8 cellular contexts compared by ENCODE assay signal in the genomic region with DNA sequence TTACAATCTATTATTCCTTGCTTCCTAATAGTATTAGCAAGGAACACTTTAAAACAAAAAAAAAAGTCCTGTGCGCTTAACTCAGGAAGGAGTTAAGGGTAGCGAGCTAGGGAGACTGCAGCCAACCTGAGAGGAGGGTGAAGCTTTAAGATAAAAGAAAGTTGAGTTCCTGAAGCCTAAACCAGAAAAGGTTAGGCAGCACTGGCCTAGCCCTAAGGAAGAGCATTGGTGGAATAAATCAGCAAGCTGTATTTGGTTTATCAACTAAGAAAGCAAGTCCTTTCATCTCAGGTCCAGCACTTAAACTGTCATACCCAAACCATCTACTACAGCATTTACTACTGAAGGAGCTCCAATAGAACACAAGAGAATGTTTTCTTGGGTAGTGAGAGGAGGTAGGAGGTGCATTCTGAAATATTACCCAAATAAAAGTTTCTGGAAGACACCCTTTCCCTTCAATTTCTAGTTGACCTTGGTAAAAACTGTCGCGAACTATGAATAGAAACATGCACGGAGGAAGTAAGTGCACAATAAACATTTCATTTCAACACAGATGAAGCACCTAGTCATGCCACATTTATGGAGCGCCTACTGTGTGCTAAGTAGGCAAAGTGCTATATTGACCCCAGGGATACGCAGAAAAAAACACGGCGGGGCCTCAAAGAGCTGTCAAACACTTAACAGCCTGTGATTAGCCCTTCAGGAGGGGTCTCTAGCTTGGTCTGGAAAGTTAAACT. TPM values are rescaled to one million over a fixed set of nuclear protein-coding genes. Genes with fewer than 3 reads are reported as not detected.
DNase-seq lines count a peak whose midpoint lies in the region; ATAC-seq and TF ChIP-seq lines count a peak whose summit lies in the region.

No MANE protein-coding gene starts in this region.

- H3K36me3 ChIP-seq in PC-3 (ENCODE audit: low read depth, low read length), result peaks cover 10% of the 10 kb centered on the region; the same call in 1 of the 2 replicates
- H3K36me3 ChIP-seq in parathyroid adenoma (ENCODE audit: control insufficient read depth, insufficient read depth, low read length), result no peaks in the 10 kb centered on the region

- peaks cover 38% of the 10 kb centered on the region for H3K79me2 ChIP-seq in PC-3 (ENCODE audit: low read length)
- H3K79me2 ChIP-seq in parathyroid adenoma, result peaks cover 4% of the 10 kb centered on the region

- peaks cover 15% of the 10 kb centered on the region for H3K4me1 ChIP-seq in PC-3 (ENCODE audit: insufficient read depth, low read length)
- no peaks in the 10 kb centered on the region for H3K4me1 ChIP-seq in parathyroid adenoma

- peak overlapping the region; percentile 98 for H3K4me2 ChIP-seq in PC-3 (ENCODE audit: low read length)
- H3K4me2 ChIP-seq in parathyroid adenoma (ENCODE audit: low read length), result peak overlapping the region; percentile 91

- DNase-seq in GM10248 (ENCODE audit: extremely low spot score) (peak; percentile 16), PC-3 (no peak), epithelial cell of prostate (ENCODE audit: low read depth, low spot score) (no peak), iPS-NIHi11 (ENCODE audit: low spot score) (no peak), ureter (ENCODE audit: low spot score) (no peak)

- H3K9me3 ChIP-seq in PC-3 (ENCODE audit: low read length) (no peaks in the 10 kb centered on the region), parathyroid adenoma (ENCODE audit: control insufficient read depth, low read length) (no peaks in the 10 kb centered on the region)

- H3F3A ChIP-seq in PC-3 (ENCODE audit: low read length, unreplicated experiment), result no peaks in the 10 kb centered on the region

- H3K27me3 ChIP-seq in PC-3 (ENCODE audit: low read length) (no peaks in the 10 kb centered on the region), parathyroid adenoma (ENCODE audit: control insufficient read depth, insufficient read depth, low read length) (no peaks in the 10 kb centered on the region)

- BruUV-seq in PC-3 (replicated peaks; lab: Mats Ljungman, UMichigan), result no TSS peak

- ATAC-seq in PC-3, result no peak
- no peak for ATAC-seq in HG03521 (IDR thresholded peaks at IDR 0.05; ENCODE audit: unreplicated experiment)
- ATAC-seq in GM19035 (IDR thresholded peaks at IDR 0.05; ENCODE audit: unreplicated experiment), result no peak

- peak overlapping the region; percentile 74 for H2AFZ ChIP-seq in PC-3 (ENCODE audit: low read length)
- H2AFZ ChIP-seq in parathyroid adenoma, result peak overlapping the region; percentile 74

- intact Hi-C loops in PC-3 (cut with micrococcal nuclease), result loop anchor here (2.0 kb wide), 1 partner anchor 45 kb away; a partner anchor contains a TSS

- H4K20me1 ChIP-seq in PC-3 (ENCODE audit: low read length), result no peaks in the 10 kb centered on the region; the same call in 1 of the 2 replicates

- no peaks in the 10 kb centered on the region for H3K9me2 ChIP-seq in PC-3 (replicated peaks; ENCODE audit: low read length)

- no peak for TF ChIP-seq CTCF in GM10248 (IDR thresholded peaks at IDR 0.05; ENCODE audit: control extremely low read depth, extremely low read depth, low read depth, missing control alignments)
- no peak for TF ChIP-seq CTCF in PC-3 (conservative IDR thresholded peaks at IDR 0.05; ENCODE audit: low read depth, low read length)
- TF ChIP-seq CTCF in parathyroid adenoma (IDR thresholded peaks at IDR 0.05), result no peak

- peak overlapping the region; percentile 85 for H3K27ac ChIP-seq in PC-3 (ENCODE audit: low read length)
- H3K27ac ChIP-seq in epithelial cell of prostate, result peak overlapping the region; percentile 88
- peak overlapping the region; percentile 72 for H3K27ac ChIP-seq in parathyroid adenoma

- POLR2A ChIA-PET in GM10248 (lab: Yijun Ruan, JAX) (interaction anchor here (0.8 to 2.1 kb wide), 2 partner anchors 19 to 45 kb away, joined by 3 to 15 read pairs; a partner anchor contains a TSS), PC-3 (lab: Charles Lee; ENCODE audit: unreplicated experiment) (interaction anchor here (0.9 kb wide), 1 partner anchor 45 kb away, joined by 4 read pairs; a partner anchor contains a TSS)

- CTCF ChIA-PET in GM10248 (lab: Yijun Ruan, JAX) (interaction anchor here (0.9 to 2.9 kb wide), 9 partner anchors 10 to 45 kb away, joined by 3 to 10 read pairs (median 4); a partner anchor contains a TSS), PC-3 (lab: Charles Lee) (interaction anchor here (0.6 kb wide), 1 partner anchor 18 kb away, joined by 7 read pairs; a partner anchor contains a TSS)

- H3K4me3 ChIP-seq in PC-3 (ENCODE audit: low read length) (peak overlapping the region; percentile 86), parathyroid adenoma (ENCODE audit: low read depth, low read length) (peak overlapping the region; percentile 77)

- H3K9ac ChIP-seq in PC-3 (ENCODE audit: low read length) (peak overlapping the region; percentile 78), parathyroid adenoma (no peak overlapping the region)

RNA-seq across cellular contexts. Expression of a gene that starts 1.3 kb away (rescaled TPM):
- total RNA-seq in PC-3 (2014; rRNA removed), result 16.5 and 18.6 TPM in 2 replicates
- total RNA-seq in ureter, result 16.2 TPM

RNA-seq across cellular contexts. Expression of a gene that starts 17.9 kb away (rescaled TPM):
- total RNA-seq in PC-3 (2014; rRNA removed), result 10.0 and 13.4 TPM in 2 replicates
- total RNA-seq in ureter, result 62.1 TPM

RNA-seq across cellular contexts. Expression of a gene that starts 44.5 kb away (rescaled TPM):
- total RNA-seq in PC-3 (2014; rRNA removed) (37.9 and 45.4 TPM in 2 replicates), ureter (62.4 TPM)

RNA-seq across cellular contexts. Expression of a gene that starts 44.8 kb away (rescaled TPM):
- total RNA-seq in PC-3 (2014; rRNA removed), result 31.3 and 32.3 TPM in 2 replicates
- 34.6 TPM for total RNA-seq in ureter
